In the genomic region with DNA sequence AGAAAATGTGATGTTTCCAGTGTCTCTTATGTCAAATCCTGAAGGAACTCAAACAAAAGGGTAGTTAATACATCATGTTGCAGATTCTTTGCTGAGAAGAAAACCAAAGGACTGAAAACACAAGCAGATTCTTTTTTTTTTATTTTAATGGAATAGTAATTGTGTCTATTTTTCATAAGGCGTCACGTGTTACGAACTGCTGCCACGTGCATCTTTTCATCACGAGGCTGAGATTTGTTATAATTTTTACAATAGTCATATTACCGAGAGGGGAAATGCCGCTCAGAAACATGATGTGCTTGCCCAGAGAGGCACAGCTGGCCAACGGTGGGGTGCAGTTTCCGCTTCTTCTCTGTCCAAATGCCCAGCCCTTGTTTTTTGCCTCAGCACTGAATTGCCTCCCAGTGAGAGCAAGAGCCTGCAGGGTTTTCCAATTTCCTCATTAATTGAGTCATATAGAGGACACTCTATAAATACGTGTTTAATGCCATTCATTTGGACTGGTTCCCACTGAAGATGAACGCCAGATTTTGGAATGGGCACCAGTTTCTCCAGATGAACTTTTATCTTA, we compare ENCODE assay signal across 2 cellular contexts.
TF ChIP-seq lines count a peak whose summit lies in the region.

No MANE protein-coding gene starts in this region.

TF ChIP-seq in HepG2, 621 proteins besides CTCF, POLR2A, EP300 and RAD21 (continued from another document):
- TF ChIP-seq ZBTB43 (CRISPR knock-in tag; conservative IDR thresholded peaks at IDR 0.05) (no peak), SMAD3 (CRISPR knock-in tag; IDR thresholded peaks at IDR 0.05) (no peak), ZIK1 (CRISPR knock-in tag; IDR thresholded peaks at IDR 0.05; ENCODE audit: borderline replicate concordance, low read depth) (no peak), SIN3A (IDR thresholded peaks at IDR 0.05; ENCODE audit: borderline replicate concordance, low read depth, low read length) (no peak), BCL6 (CRISPR knock-in tag; IDR thresholded peaks at IDR 0.05) (no peak), HNF1B (CRISPR knock-in tag; IDR thresholded peaks at IDR 0.05) (no peak)

TF ChIP-seq in neural cell, 6 proteins besides CTCF, POLR2A, EP300 and RAD21 (continued from another document):
- TF ChIP-seq, protein P1, sequence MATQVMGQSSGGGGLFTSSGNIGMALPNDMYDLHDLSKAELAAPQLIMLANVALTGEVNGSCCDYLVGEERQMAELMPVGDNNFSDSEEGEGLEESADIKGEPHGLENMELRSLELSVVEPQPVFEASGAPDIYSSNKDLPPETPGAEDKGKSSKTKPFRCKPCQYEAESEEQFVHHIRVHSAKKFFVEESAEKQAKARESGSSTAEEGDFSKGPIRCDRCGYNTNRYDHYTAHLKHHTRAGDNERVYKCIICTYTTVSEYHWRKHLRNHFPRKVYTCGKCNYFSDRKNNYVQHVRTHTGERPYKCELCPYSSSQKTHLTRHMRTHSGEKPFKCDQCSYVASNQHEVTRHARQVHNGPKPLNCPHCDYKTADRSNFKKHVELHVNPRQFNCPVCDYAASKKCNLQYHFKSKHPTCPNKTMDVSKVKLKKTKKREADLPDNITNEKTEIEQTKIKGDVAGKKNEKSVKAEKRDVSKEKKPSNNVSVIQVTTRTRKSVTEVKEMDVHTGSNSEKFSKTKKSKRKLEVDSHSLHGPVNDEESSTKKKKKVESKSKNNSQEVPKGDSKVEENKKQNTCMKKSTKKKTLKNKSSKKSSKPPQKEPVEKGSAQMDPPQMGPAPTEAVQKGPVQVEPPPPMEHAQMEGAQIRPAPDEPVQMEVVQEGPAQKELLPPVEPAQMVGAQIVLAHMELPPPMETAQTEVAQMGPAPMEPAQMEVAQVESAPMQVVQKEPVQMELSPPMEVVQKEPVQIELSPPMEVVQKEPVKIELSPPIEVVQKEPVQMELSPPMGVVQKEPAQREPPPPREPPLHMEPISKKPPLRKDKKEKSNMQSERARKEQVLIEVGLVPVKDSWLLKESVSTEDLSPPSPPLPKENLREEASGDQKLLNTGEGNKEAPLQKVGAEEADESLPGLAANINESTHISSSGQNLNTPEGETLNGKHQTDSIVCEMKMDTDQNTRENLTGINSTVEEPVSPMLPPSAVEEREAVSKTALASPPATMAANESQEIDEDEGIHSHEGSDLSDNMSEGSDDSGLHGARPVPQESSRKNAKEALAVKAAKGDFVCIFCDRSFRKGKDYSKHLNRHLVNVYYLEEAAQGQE (IDR thresholded peaks at IDR 0.05; ENCODE audit: borderline replicate concordance): no peak
TF ChIP-seq in neural cell: peak in this region for 0.
